ENCODE assay signal across 25 cellular contexts in genomic region chr5:180100621-180101450, GRCh38.
"Had no signal": no experiment of that assay in that cellular context is flagged by ENCODE, and none has a peak within 500 bp of the region (broad histone marks: within the 10 kb centered on the region; RNA-seq: fewer than 3 reads in every experiment).

No MANE protein-coding gene starts in this region.

- H3K9me3 ChIP-seq: prostate gland, right lobe of liver, testis, upper lobe of right lung, vagina had no signal

- H2AFZ ChIP-seq: parathyroid adenoma had no signal

- H3K27me3 ChIP-seq: dorsolateral prefrontal cortex, right lobe of liver, testis, tibial nerve, upper lobe of right lung, vagina had no signal

- H3K79me2 ChIP-seq: parathyroid adenoma had no signal

- FAIRE-seq: endometrium, frontal cortex, islet of Langerhans had no signal

- DNase-seq: cortex of kidney; effector memory CD4-positive, alpha-beta T cell; heart right ventricle; hypothalamus; mesenchymal stem cell; naive B cell; nucleus accumbens; stimulated activated CD4-positive, alpha-beta T cell treated with anti-CD3 and anti-CD28 coated beads, Interleukin-2, amount 100 ng/mL, for 24 hours; stimulated activated CD4-positive, alpha-beta T cell treated with anti-CD3 and anti-CD28 coated beads, Interleukin-4, amount 100 ng/mL, for 4 hours; stimulated activated naive B cell treated with anti-CD40 and anti-IgM and Interleukin-4, amounts not matched to agents 10 μg/mL and 1 μg/mL and 100 μg/mL, for 72 hours; stimulated activated naive CD8-positive, alpha-beta T cell treated with anti-CD3 and anti-CD28 coated beads, Interleukin-15, amount 100 ng/mL, for 72 hours; testis; upper lobe of right lung had no signal

- H3K9ac ChIP-seq: parathyroid adenoma had no signal

- H3K4me3 ChIP-seq: dorsolateral prefrontal cortex, heart right ventricle, left lung, lung, prostate gland, right lobe of liver, testis, tibial nerve, upper lobe of right lung, vagina had no signal

- H3K4me1 ChIP-seq: heart right ventricle, left lung, parathyroid adenoma, prostate gland, right lobe of liver, testis, tibial nerve, upper lobe of right lung, vagina had no signal

- H3K36me3 ChIP-seq: heart right ventricle, left lung, prostate gland, right lobe of liver, upper lobe of right lung, vagina had no signal

- H3K27ac ChIP-seq: dorsolateral prefrontal cortex, heart right ventricle, left lung, parathyroid adenoma, prostate gland, right lobe of liver, testis, tibial nerve, upper lobe of right lung, vagina had no signal

- ATAC-seq: esophagus mucosa; left lung; right lobe of liver; stimulated activated naive B cell treated with anti-CD40 and anti-IgM and Interleukin-4, amounts not matched to agents 10 μg/mL and 1 μg/mL and 100 μg/mL, for 72 hours had no signal
